24 cellular contexts compared by ENCODE assay signal in genomic region chr1:56755911-56756310, GRCh38.
"Had no signal": no experiment of that assay in that cellular context is flagged by ENCODE, and none has a peak within 500 bp of the region (broad histone marks: within the 10 kb centered on the region; RNA-seq: fewer than 3 reads in every experiment).

No MANE protein-coding gene starts in this region.

- H3K9me3 ChIP-seq: heart right ventricle, left ventricle myocardium inferior, mucosa of descending colon, psoas muscle, right atrium auricular region, right lobe of liver, tibial nerve, upper lobe of left lung had no signal

- H3K4me2 ChIP-seq: hepatocyte, smooth muscle cell had no signal

- H3K9ac ChIP-seq: parathyroid adenoma had no signal

- H3K36me3 ChIP-seq: left ventricle myocardium inferior, right atrium auricular region, right lobe of liver, tibial nerve, upper lobe of left lung had no signal

- H3K4me3 ChIP-seq: heart right ventricle, hepatocyte, left ventricle myocardium inferior, mucosa of descending colon, psoas muscle, right atrium auricular region, right lobe of liver, smooth muscle cell, tibial nerve, upper lobe of left lung had no signal

- H3K79me2 ChIP-seq: hepatocyte, parathyroid adenoma had no signal

- H3K4me1 ChIP-seq: left ventricle myocardium inferior, parathyroid adenoma, psoas muscle, right atrium auricular region, tibial nerve, upper lobe of left lung had no signal

- H3K4me3 Mint-ChIP-seq: memory B cell; naive thymus-derived CD4-positive, alpha-beta T cell; natural killer cell treated with Interleukin-12 subunit alpha and Interleukin-12 subunit beta and Interleukin-15 and Interleukin-18, amount 100 ng/mL, for 72 hours; stimulated activated memory B cell treated with anti-CD40 and anti-IgM and Interleukin-4, amounts not matched to agents 10 μg/mL and 1 μg/mL and 100 μg/mL, for 72 hours; stimulated activated naive CD8-positive, alpha-beta T cell treated with anti-CD3 and anti-CD28 coated beads, Interleukin-15, amount 100 ng/mL, for 72 hours had no signal

- H3K27me3 ChIP-seq: hepatocyte, right atrium auricular region, right lobe of liver, tibial nerve, upper lobe of left lung had no signal

- H3K4me1 Mint-ChIP-seq: stimulated activated naive CD8-positive, alpha-beta T cell treated with anti-CD3 and anti-CD28 coated beads, Interleukin-15, amount 100 ng/mL, for 72 hours had no signal

- H3K27ac Mint-ChIP-seq: memory B cell; naive thymus-derived CD4-positive, alpha-beta T cell; natural killer cell treated with Interleukin-12 subunit alpha and Interleukin-12 subunit beta and Interleukin-15 and Interleukin-18, amount 100 ng/mL, for 72 hours; stimulated activated memory B cell treated with anti-CD40 and anti-IgM and Interleukin-4, amounts not matched to agents 10 μg/mL and 1 μg/mL and 100 μg/mL, for 72 hours; stimulated activated naive CD8-positive, alpha-beta T cell treated with anti-CD3 and anti-CD28 coated beads, Interleukin-15, amount 100 ng/mL, for 72 hours had no signal

- H3K9me3 Mint-ChIP-seq: memory B cell; natural killer cell treated with Interleukin-12 subunit alpha and Interleukin-12 subunit beta and Interleukin-15 and Interleukin-18, amount 100 ng/mL, for 72 hours; stimulated activated memory B cell treated with anti-CD40 and anti-IgM and Interleukin-4, amounts not matched to agents 10 μg/mL and 1 μg/mL and 100 μg/mL, for 72 hours; stimulated activated naive CD8-positive, alpha-beta T cell treated with anti-CD3 and anti-CD28 coated beads, Interleukin-15, amount 100 ng/mL, for 72 hours had no signal

- H3K27ac ChIP-seq: heart right ventricle, left ventricle myocardium inferior, parathyroid adenoma, psoas muscle, right atrium auricular region, right lobe of liver, tibial nerve, upper lobe of left lung had no signal

- H3K36me3 Mint-ChIP-seq: memory B cell; naive thymus-derived CD4-positive, alpha-beta T cell; natural killer cell treated with Interleukin-12 subunit alpha and Interleukin-12 subunit beta and Interleukin-15 and Interleukin-18, amount 100 ng/mL, for 72 hours; stimulated activated memory B cell treated with anti-CD40 and anti-IgM and Interleukin-4, amounts not matched to agents 10 μg/mL and 1 μg/mL and 100 μg/mL, for 72 hours had no signal

- H2AFZ ChIP-seq: hepatocyte, parathyroid adenoma had no signal

- DNase-seq: heart right ventricle; left ventricle myocardium inferior; midbrain; mucosa of descending colon; naive thymus-derived CD4-positive, alpha-beta T cell; nucleus accumbens; psoas muscle; right lobe of liver; stimulated activated CD4-positive, alpha-beta T cell treated with anti-CD3 and anti-CD28 coated beads, Interleukin-1b, Interleukin-23, amount 100 ng/mL, for 48 hours; stimulated activated CD4-positive, alpha-beta T cell treated with anti-CD3 and anti-CD28 coated beads, Interleukin-2, amount 100 ng/mL, for 48 hours; stimulated activated CD4-positive, alpha-beta T cell treated with anti-CD3 and anti-CD28 coated beads, Interleukin-4, amount 100 ng/mL, for 4 hours; stimulated activated CD8-positive, alpha-beta memory T cell treated with anti-CD3 and anti-CD28 coated beads, Interleukin-4, amount 100 ng/mL, for 48 hours; stimulated activated naive CD4-positive, alpha-beta T cell treated with Interleukin-2 at 50 U/mL for 16 hours; stimulated activated naive CD8-positive, alpha-beta T cell treated with anti-CD3 and anti-CD28 coated beads, Interleukin-15, amount 100 ng/mL, for 72 hours; substantia nigra; upper lobe of left lung had no signal
